In the genomic region with DNA sequence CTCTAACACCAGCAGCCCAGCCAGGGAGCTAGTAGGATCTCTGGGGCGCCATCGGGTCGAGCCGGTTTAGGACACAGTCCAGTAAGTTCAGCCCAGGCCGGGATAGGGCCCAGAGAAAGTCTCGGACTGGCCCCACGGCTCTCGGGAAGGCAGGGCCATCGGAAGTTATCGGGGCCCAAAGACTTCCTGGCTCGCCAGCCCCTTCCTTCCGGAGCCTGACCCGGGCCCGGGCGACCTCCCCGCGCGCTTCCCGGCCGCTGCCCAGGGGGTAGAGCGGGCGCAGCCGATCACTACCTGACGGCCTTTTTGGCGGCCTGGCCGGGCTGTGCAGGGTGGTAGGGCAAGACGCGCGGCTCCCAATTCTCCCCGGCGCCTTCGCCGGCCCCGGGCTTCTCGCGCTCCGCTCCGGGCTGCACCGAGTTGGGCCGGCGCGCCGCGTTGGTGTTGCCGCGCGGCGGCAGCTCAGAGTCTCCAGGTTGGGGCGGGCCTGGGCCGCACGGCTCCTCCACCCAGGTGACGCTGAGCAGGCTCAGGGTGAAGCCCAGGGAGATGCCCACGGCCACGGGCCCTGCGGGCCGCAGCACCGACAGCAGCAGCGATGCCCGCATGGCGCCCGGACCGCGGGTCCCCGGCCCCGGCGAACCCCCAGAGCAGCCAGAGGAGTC, we compare ENCODE assay signal across 8 cellular contexts. TPM values are rescaled to one million over a fixed set of nuclear protein-coding genes. Genes with fewer than 3 reads are reported as not detected.
DNase-seq lines count a peak whose midpoint lies in the region; ATAC-seq, FAIRE-seq and TF ChIP-seq lines count a peak whose summit lies in the region.

No MANE protein-coding gene starts in this region.

- 0 out of 2 replicates have a peak, but pooled peaks have one; percentile 45 for TF ChIP-seq POLR2A in K562 (conservative IDR thresholded peaks at IDR 0.05)

- peak overlapping the region; percentile 89 for H3K4me3 Mint-ChIP-seq in activated T-cell treated with anti-CD3 and anti-CD28 coated beads, Interleukin-2, amount 50 U/mL, for 4 hours
- H3K4me3 Mint-ChIP-seq in stimulated activated naive B cell treated with anti-CD40 and anti-IgM and Interleukin-4, amounts not matched to agents 10 μg/mL and 1 μg/mL and 100 μg/mL, for 72 hours, result peak overlapping the region; percentile 83 to 84

- FAIRE-seq in K562 (lab: Jason Lieb, UNC), result no peak

- peak overlapping the region; percentile 75 for H3K4me2 ChIP-seq in K562 (ENCODE audit: insufficient read depth, low read length)

- in situ Hi-C loops in K562 (cut with MboI), result loop anchor here (5.0 to 10.0 kb wide), 2 partner anchors 99 to 152 kb away; no protein-coding TSS in a partner anchor

- H3K4me1 ChIP-seq in K562 (replicated peaks in 1 of 2; ENCODE audit: control insufficient read depth in 2 of 2, insufficient read depth in 2 of 2, low read length in 2 of 2), result peaks cover 0 to 61% of the 10 kb centered on the region in 2 experiments; a peak in 3 of 5 replicates

- H3K27ac Mint-ChIP-seq in stimulated activated naive B cell treated with anti-CD40 and anti-IgM and Interleukin-4, amounts not matched to agents 10 μg/mL and 1 μg/mL and 100 μg/mL, for 72 hours, result no peak overlapping the region

- POLR2A ChIA-PET in K562 (lab: Yijun Ruan, JAX), result no interaction called here

- H3K9me3 ChIP-seq in K562 (replicated peaks; ENCODE audit: control insufficient read depth, insufficient read depth, low read depth, low read length), result no peaks in the 10 kb centered on the region

- H3K36me3 ChIP-seq in H7 (replicated peaks; ENCODE audit: control insufficient read depth, insufficient read depth, low read length) (peaks cover 10% of the 10 kb centered on the region), K562 (ENCODE audit: control insufficient read depth, insufficient read depth, low read length) (peaks cover 32% of the 10 kb centered on the region; the same call in 2 of the 3 replicates)

- H3K4me1 Mint-ChIP-seq in activated T-cell treated with anti-CD3 and anti-CD28 coated beads, Interleukin-2, amount 50 U/mL, for 4 hours (ENCODE audit: low read depth), result peaks cover 25% of the 10 kb centered on the region
- peaks cover 14 to 29% of the 10 kb centered on the region in 2 donors for H3K4me1 Mint-ChIP-seq in stimulated activated naive B cell treated with anti-CD40 and anti-IgM and Interleukin-4, amounts not matched to agents 10 μg/mL and 1 μg/mL and 100 μg/mL, for 72 hours

- ATAC-seq in activated T-cell treated with anti-CD3 and anti-CD28 coated beads, Interleukin-2, amount 50 U/mL, for 4 hours, result peak; percentile 59 to 61
- peak; percentile 78 for ATAC-seq in K562
- ATAC-seq in stimulated activated naive B cell treated with anti-CD40 and anti-IgM and Interleukin-4, amounts not matched to agents 10 μg/mL and 1 μg/mL and 100 μg/mL, for 72 hours (replicated peaks), result peak; percentile 58 to 59

- H2AFZ ChIP-seq in K562 (ENCODE audit: low read depth, low read length), result 0 out of 2 replicates have a peak overlapping the region, but pooled peaks have one; percentile 54

- TF ChIP-seq CTCF in K562 (IDR thresholded peaks at IDR 0.05 in 2 of 3, conservative IDR thresholded peaks at IDR 0.05 in 1 of 3; ENCODE audit: insufficient read depth in 2 of 3, low read depth in 1 of 3, low read length in 3 of 3), result peak in 1 of 3 experiments; percentile 5; a peak in 1 of 6 replicates

- DNase-seq in activated T-cell treated with anti-CD3 and anti-CD28 coated beads, Interleukin-2, amount 50 U/mL, for 4 hours, result no peak
- no peak for DNase-seq in activated T-cell treated with anti-CD3 and anti-CD28 coated beads, Interleukin-2, amount 50 U/mL, for 48 hours
- DNase-seq in H7 (peak; percentile 85), LHCN-M2 (ENCODE audit: low read depth) (peak; percentile 49), K562 (ENCODE audit: extremely low read depth in 1 of 4, low spot score in 3 of 4) (peak; percentile 23 to 55 (median 42)), islet precursor cell (peak; percentile 81), iPS-NIHi11 (ENCODE audit: low spot score) (no peak)
- DNase-seq in stimulated activated naive B cell treated with anti-CD40 and anti-IgM and Interleukin-4, amounts not matched to agents 10 μg/mL and 1 μg/mL and 100 μg/mL, for 72 hours, result peak; percentile 12

- intact Hi-C loops in K562 (cut with micrococcal nuclease), result loop anchor here (2.0 to 5.0 kb wide), 2 partner anchors 84 to 184 kb away; partner anchors contain the start of gene SLC4A3

- H3K9me1 ChIP-seq in K562 (ENCODE audit: control insufficient read depth, insufficient read depth, low read length), result no peaks in the 10 kb centered on the region

- no peak for TF ChIP-seq EP300 in K562 (IDR thresholded peaks at IDR 0.05; ENCODE audit: low read length)

- no peak for TF ChIP-seq RAD21 in K562 (CRISPR knock-in tag; conservative IDR thresholded peaks at IDR 0.05 in 1 of 2, IDR thresholded peaks at IDR 0.05 in 1 of 2)

- BruUV-seq in K562 (replicated peaks; lab: Mats Ljungman, UMichigan), result no TSS peak

- no peaks in the 10 kb centered on the region for H3K9me3 Mint-ChIP-seq in activated T-cell treated with anti-CD3 and anti-CD28 coated beads, Interleukin-2, amount 50 U/mL, for 4 hours
- H3K9me3 Mint-ChIP-seq in stimulated activated naive B cell treated with anti-CD40 and anti-IgM and Interleukin-4, amounts not matched to agents 10 μg/mL and 1 μg/mL and 100 μg/mL, for 72 hours, result no peaks in the 10 kb centered on the region

- H4K20me1 ChIP-seq in K562 (replicated peaks; ENCODE audit: control insufficient read depth, insufficient read depth, low read length), result peaks cover 14% of the 10 kb centered on the region; the same call in 1 of the 2 replicates

- H3K27me3 ChIP-seq in H7 (ENCODE audit: control insufficient read depth, insufficient read depth, low read length) (peaks cover 10% of the 10 kb centered on the region; the same call in 1 of the 2 replicates), K562 (ENCODE audit: control insufficient read depth in 2 of 2, insufficient read depth in 2 of 2, low read length in 2 of 2) (no peaks in the 10 kb centered on the region)

- peak overlapping the region; percentile 74 for H3K27ac ChIP-seq in K562 (ENCODE audit: extremely low read depth, low read depth, low read length)

- 0% methylated on average over 20 of the region's 66 CpGs for WGBS in K562 (ENCODE audit: insufficient coverage, low coverage, missing lambda C conversion rate)

- CTCF ChIA-PET in K562 (lab: Yijun Ruan, JAX; ENCODE audit: low intra/inter-chr PET ratio), result interaction anchor here (0.7 to 3.8 kb wide), 3 partner anchors 100 to 147 kb away, joined by 3 to 80 read pairs (median 22); no protein-coding TSS in a partner anchor

- H3K79me2 ChIP-seq in K562 (ENCODE audit: control insufficient read depth, insufficient read depth, low read length), result peaks cover 17% of the 10 kb centered on the region

- H3K27me3 Mint-ChIP-seq in activated T-cell treated with anti-CD3 and anti-CD28 coated beads, Interleukin-2, amount 50 U/mL, for 4 hours (ENCODE audit: low read depth), result no peaks in the 10 kb centered on the region
- H3K27me3 Mint-ChIP-seq in stimulated activated naive B cell treated with anti-CD40 and anti-IgM and Interleukin-4, amounts not matched to agents 10 μg/mL and 1 μg/mL and 100 μg/mL, for 72 hours, result peaks cover 55 to 86% of the 10 kb centered on the region in 2 donors

- peaks cover 15% of the 10 kb centered on the region for H3K36me3 Mint-ChIP-seq in activated T-cell treated with anti-CD3 and anti-CD28 coated beads, Interleukin-2, amount 50 U/mL, for 4 hours (ENCODE audit: insufficient read depth)
- peaks cover 21 to 34% of the 10 kb centered on the region in 2 donors for H3K36me3 Mint-ChIP-seq in stimulated activated naive B cell treated with anti-CD40 and anti-IgM and Interleukin-4, amounts not matched to agents 10 μg/mL and 1 μg/mL and 100 μg/mL, for 72 hours

- peak overlapping the region; percentile 64 to 94 for H3K9ac ChIP-seq in K562 (ENCODE audit: insufficient read depth in 1 of 2, low read depth in 2 of 2, low read length in 2 of 2)

- peak overlapping the region; percentile 85 for H3K4me3 ChIP-seq in H7 (ENCODE audit: insufficient read depth, low read depth, low read length)
- peak overlapping the region; percentile 83 for H3K4me3 ChIP-seq in K562

RNA-seq across cellular contexts. Expression of gene CHPF, which starts 0.5 kb away (rescaled TPM):
- total RNA-seq in activated T-cell treated with anti-CD3 and anti-CD28 coated beads, Interleukin-2, amount 50 U/mL, for 4 hours, result 10 to 100 TPM; 38.3 to 42.0 (median 40.3) TPM
- 104 and 113 TPM in 2 replicates for total RNA-seq in H7 (2014; rRNA removed; shearing (Covaris generic))
- total RNA-seq in LHCN-M2 (2014; rRNA removed), result 246 and 264 TPM in 2 replicates
- 100.0 TPM for polyA plus RNA-seq in LHCN-M2 (2012)
- total RNA-seq in K562 (2011; cell fraction: chromatin; rRNA removed; ENCODE audit: low replicate concordance), result 9.1 and 46.2 TPM in 2 replicates
- 74.1 and 96.4 TPM in 2 replicates for total RNA-seq in K562 (2011; cell fraction: nucleolus; rRNA removed)
- 36.0 and 36.5 TPM in 2 replicates for total RNA-seq in K562 (2011; cell fraction: nucleoplasm; rRNA removed)
- total RNA-seq in K562 (2014; rRNA removed), result 57.2 and 67.6 TPM in 2 replicates
- total RNA-seq in K562 (2014; rRNA removed; fragmentation: Illumina TruSeq; extraction: Trizol), result 1.5 and 2.0 TPM in 2 replicates
- total RNA-seq in K562 (2015; rRNA removed; fragmentation: Illumina TruSeq; extraction: Trizol), result 7.9 and 9.0 TPM in 2 replicates
- 40.1 and 41.1 TPM in 2 replicates for total RNA-seq in K562 (2021)
- 9.9 and 14.8 TPM in 2 replicates for polyA plus RNA-seq in K562 (2011; rRNA removed)
- polyA plus RNA-seq in K562 (2011; cell fraction: cytosol; rRNA removed), result 22.8 and 80.8 TPM in 2 replicates
- 25.6 and 44.2 TPM in 2 replicates for polyA plus RNA-seq in K562 (2011; cell fraction: nucleus; rRNA removed)
- polyA plus RNA-seq in K562 (2012), result 22.4 and 47.7 TPM in 2 replicates
- polyA plus RNA-seq in K562 (2014; fragmentation: Illumina TruSeq; extraction: Trizol), result 2.6 and 11.5 TPM in 2 replicates
- under 1 TPM; 0.15 to 0.35 TPM for polyA plus RNA-seq in K562 (2014; fragmentation: Nextera tagmentation; extraction: Ambion mirVana)
- polyA plus RNA-seq in K562 (2014; rRNA removed), result 31.8 and 32.1 TPM in 2 replicates
- polyA minus RNA-seq in K562 (2011; rRNA and poly(A)+ RNA removed), result 3.4 and 5.3 TPM in 2 replicates
- 25.0 and 30.2 TPM in 2 replicates for polyA minus RNA-seq in K562 (2011; cell fraction: cytosol; rRNA and poly(A)+ RNA removed)
- polyA minus RNA-seq in K562 (2011; cell fraction: nucleus; rRNA and poly(A)+ RNA removed), result 24.2 and 27.0 TPM in 2 replicates

RNA-seq across cellular contexts. Expression of gene TMEM198, which starts 0.8 kb away (rescaled TPM):
- total RNA-seq in activated T-cell treated with anti-CD3 and anti-CD28 coated beads, Interleukin-2, amount 50 U/mL, for 4 hours, result 1 to 10 TPM; 3.6 to 4.8 (median 4.3) TPM
- 2.9 and 4.2 TPM in 2 replicates for total RNA-seq in H7 (2014; rRNA removed; shearing (Covaris generic))
- total RNA-seq in LHCN-M2 (2014; rRNA removed) (4.2 and 4.4 TPM in 2 replicates), K562 (2014; rRNA removed) (1.1 and 2.5 TPM in 2 replicates), K562 (2014; rRNA removed; fragmentation: Illumina TruSeq; extraction: Trizol) (0.38 and 0.47 TPM in 2 replicates), K562 (2015; rRNA removed; fragmentation: Illumina TruSeq; extraction: Trizol) (0.98 and 1.1 TPM in 2 replicates), K562 (2021) (2.4 and 3.8 TPM in 2 replicates)
- polyA plus RNA-seq in LHCN-M2 (2012), result 2.7 TPM
- 1.3 and 5.0 TPM in 2 replicates for total RNA-seq in K562 (2011; cell fraction: chromatin; rRNA removed; ENCODE audit: low replicate concordance)
- 4.3 and 6.5 TPM in 2 replicates for total RNA-seq in K562 (2011; cell fraction: nucleolus; rRNA removed)
- total RNA-seq in K562 (2011; cell fraction: nucleoplasm; rRNA removed), result 3.1 and 3.4 TPM in 2 replicates
- polyA plus RNA-seq in K562 (2011; rRNA removed) (1.1 and 2.2 TPM in 2 replicates), K562 (2014; fragmentation: Illumina TruSeq; extraction: Trizol) (1.0 and 1.3 TPM in 2 replicates), K562 (2014; fragmentation: Nextera tagmentation; extraction: Ambion mirVana) (under 1 TPM; 0.03 TPM), K562 (2014; rRNA removed) (2.5 and 2.7 TPM in 2 replicates)
- 2.6 and 3.9 TPM in 2 replicates for polyA plus RNA-seq in K562 (2011; cell fraction: cytosol; rRNA removed)
- 19.4 and 26.1 TPM in 2 replicates for polyA plus RNA-seq in K562 (2011; cell fraction: nucleus; rRNA removed)
- polyA plus RNA-seq in K562 (2012), result 2.1 and 3.5 TPM in 2 replicates
- 0.36 and 0.81 TPM in 2 replicates for polyA minus RNA-seq in K562 (2011; rRNA and poly(A)+ RNA removed)
- polyA minus RNA-seq in K562 (2011; cell fraction: cytosol; rRNA and poly(A)+ RNA removed), result 0.95 and 1.0 TPM in 2 replicates
- 1.5 and 1.7 TPM in 2 replicates for polyA minus RNA-seq in K562 (2011; cell fraction: nucleus; rRNA and poly(A)+ RNA removed)

RNA-seq across cellular contexts. Expression of gene OBSL1, which starts 28.3 kb away (rescaled TPM):
- 1 to 10 TPM in 1 of 3 donors, under 1 TPM in 2; 0.37 to 1.1 (median 0.60) TPM for total RNA-seq in activated T-cell treated with anti-CD3 and anti-CD28 coated beads, Interleukin-2, amount 50 U/mL, for 4 hours
- total RNA-seq in H7 (2014; rRNA removed; shearing (Covaris generic)), result 155 and 158 TPM in 2 replicates
- total RNA-seq in LHCN-M2 (2014; rRNA removed), result 62.1 and 69.0 TPM in 2 replicates
- polyA plus RNA-seq in LHCN-M2 (2012), result 76.6 TPM
- total RNA-seq in K562 (2011; cell fraction: chromatin; rRNA removed; ENCODE audit: low replicate concordance), result 21.4 and 68.9 TPM in 2 replicates
- total RNA-seq in K562 (2011; cell fraction: nucleolus; rRNA removed), result 49.9 and 55.4 TPM in 2 replicates
- 22.7 and 27.9 TPM in 2 replicates for total RNA-seq in K562 (2011; cell fraction: nucleoplasm; rRNA removed)
- 14.9 and 19.2 TPM in 2 replicates for total RNA-seq in K562 (2014; rRNA removed)
- total RNA-seq in K562 (2014; rRNA removed; fragmentation: Illumina TruSeq; extraction: Trizol), result 2.5 and 3.0 TPM in 2 replicates
- total RNA-seq in K562 (2015; rRNA removed; fragmentation: Illumina TruSeq; extraction: Trizol), result 8.6 and 9.6 TPM in 2 replicates
- total RNA-seq in K562 (2021), result 24.5 and 26.6 TPM in 2 replicates
- 10.2 and 14.7 TPM in 2 replicates for polyA plus RNA-seq in K562 (2011; rRNA removed)
- polyA plus RNA-seq in K562 (2011; cell fraction: cytosol; rRNA removed), result 9.2 and 21.4 TPM in 2 replicates
- polyA plus RNA-seq in K562 (2011; cell fraction: nucleus; rRNA removed), result 91.1 and 133 TPM in 2 replicates
- polyA plus RNA-seq in K562 (2012), result 27.0 and 40.4 TPM in 2 replicates
- 6.8 and 12.6 TPM in 2 replicates for polyA plus RNA-seq in K562 (2014; fragmentation: Illumina TruSeq; extraction: Trizol)
- 1 to 10 TPM; 1.2 to 1.9 TPM for polyA plus RNA-seq in K562 (2014; fragmentation: Nextera tagmentation; extraction: Ambion mirVana)
- 19.3 and 19.8 TPM in 2 replicates for polyA plus RNA-seq in K562 (2014; rRNA removed)
- polyA minus RNA-seq in K562 (2011; rRNA and poly(A)+ RNA removed), result 6.2 and 8.2 TPM in 2 replicates
- polyA minus RNA-seq in K562 (2011; cell fraction: cytosol; rRNA and poly(A)+ RNA removed), result 14.2 and 18.7 TPM in 2 replicates
- 17.0 and 18.6 TPM in 2 replicates for polyA minus RNA-seq in K562 (2011; cell fraction: nucleus; rRNA and poly(A)+ RNA removed)

RNA-seq across cellular contexts. Expression of gene ASIC4, which starts 28.8 kb away (rescaled TPM):
- under 1 TPM in 1 of 3 donors, not detected in 2; 0.08 TPM for total RNA-seq in activated T-cell treated with anti-CD3 and anti-CD28 coated beads, Interleukin-2, amount 50 U/mL, for 4 hours
- 0.07 and 1.2 TPM in 2 replicates for total RNA-seq in H7 (2014; rRNA removed; shearing (Covaris generic))
- total RNA-seq in LHCN-M2 (2014; rRNA removed) (not detected in 2 replicates), K562 (2014; rRNA removed) (17.7 and 24.8 TPM in 2 replicates), K562 (2014; rRNA removed; fragmentation: Illumina TruSeq; extraction: Trizol) (2.3 and 3.8 TPM in 2 replicates), K562 (2015; rRNA removed; fragmentation: Illumina TruSeq; extraction: Trizol) (9.6 and 9.8 TPM in 2 replicates), K562 (2021) (13.5 and 14.7 TPM in 2 replicates)
- 0.04 TPM for polyA plus RNA-seq in LHCN-M2 (2012)
- total RNA-seq in K562 (2011; cell fraction: chromatin; rRNA removed; ENCODE audit: low replicate concordance), result 14.4 and 30.7 TPM in 2 replicates
- total RNA-seq in K562 (2011; cell fraction: nucleolus; rRNA removed), result 21.7 and 26.1 TPM in 2 replicates
- total RNA-seq in K562 (2011; cell fraction: nucleoplasm; rRNA removed), result 15.1 and 18.3 TPM in 2 replicates
- polyA plus RNA-seq in K562 (2011; rRNA removed) (2.5 and 8.6 TPM in 2 replicates), K562 (2014; fragmentation: Illumina TruSeq; extraction: Trizol) (4.8 and 5.0 TPM in 2 replicates), K562 (2014; fragmentation: Nextera tagmentation; extraction: Ambion mirVana) (under 1 TPM; 0.07 to 0.08 TPM), K562 (2014; rRNA removed) (19.0 and 19.2 TPM in 2 replicates)
- 4.7 and 5.7 TPM in 2 replicates for polyA plus RNA-seq in K562 (2011; cell fraction: cytosol; rRNA removed)
- polyA plus RNA-seq in K562 (2011; cell fraction: nucleus; rRNA removed), result 48.9 and 62.7 TPM in 2 replicates
- 15.2 and 19.8 TPM in 2 replicates for polyA plus RNA-seq in K562 (2012)
- polyA minus RNA-seq in K562 (2011; rRNA and poly(A)+ RNA removed), result 2.5 and 4.5 TPM in 2 replicates
- polyA minus RNA-seq in K562 (2011; cell fraction: cytosol; rRNA and poly(A)+ RNA removed), result 2.6 and 8.5 TPM in 2 replicates
- polyA minus RNA-seq in K562 (2011; cell fraction: nucleus; rRNA and poly(A)+ RNA removed), result 13.9 and 26.5 TPM in 2 replicates

RNA-seq across cellular contexts. Expression of gene INHA, which starts 29.0 kb away (rescaled TPM):
- total RNA-seq in activated T-cell treated with anti-CD3 and anti-CD28 coated beads, Interleukin-2, amount 50 U/mL, for 4 hours, result not detected
- total RNA-seq in H7 (2014; rRNA removed; shearing (Covaris generic)), result 1.8 and 6.5 TPM in 2 replicates
- not detected in 2 replicates for total RNA-seq in LHCN-M2 (2014; rRNA removed)
- 0.12 TPM for polyA plus RNA-seq in LHCN-M2 (2012)
- 0.56 and 0.93 TPM in 2 replicates for total RNA-seq in K562 (2011; cell fraction: chromatin; rRNA removed; ENCODE audit: low replicate concordance)
- 0.79 and 1.0 TPM in 2 replicates for total RNA-seq in K562 (2011; cell fraction: nucleolus; rRNA removed)
- 0.84 and 1.1 TPM in 2 replicates for total RNA-seq in K562 (2011; cell fraction: nucleoplasm; rRNA removed)
- total RNA-seq in K562 (2014; rRNA removed), result 1.1 and 1.3 TPM in 2 replicates
- total RNA-seq in K562 (2014; rRNA removed; fragmentation: Illumina TruSeq; extraction: Trizol), result 0.11 and 0.13 TPM in 2 replicates
- total RNA-seq in K562 (2015; rRNA removed; fragmentation: Illumina TruSeq; extraction: Trizol), result 0.40 and 0.41 TPM in 2 replicates
- 0.51 and 0.71 TPM in 2 replicates for total RNA-seq in K562 (2021)
- 0.61 and 0.72 TPM in 2 replicates for polyA plus RNA-seq in K562 (2011; rRNA removed)
- polyA plus RNA-seq in K562 (2011; cell fraction: cytosol; rRNA removed), result 1.0 and 3.8 TPM in 2 replicates
- polyA plus RNA-seq in K562 (2011; cell fraction: nucleus; rRNA removed), result 3.8 and 4.3 TPM in 2 replicates
- polyA plus RNA-seq in K562 (2012), result 0.68 and 1.8 TPM in 2 replicates
- polyA plus RNA-seq in K562 (2014; fragmentation: Illumina TruSeq; extraction: Trizol), result 0.36 and 0.61 TPM in 2 replicates
- polyA plus RNA-seq in K562 (2014; fragmentation: Nextera tagmentation; extraction: Ambion mirVana), result under 1 TPM; 0.07 TPM
- polyA plus RNA-seq in K562 (2014; rRNA removed), result 0.90 and 1.9 TPM in 2 replicates
- 0.14 and 0.15 TPM in 2 replicates for polyA minus RNA-seq in K562 (2011; rRNA and poly(A)+ RNA removed)
- polyA minus RNA-seq in K562 (2011; cell fraction: cytosol; rRNA and poly(A)+ RNA removed), result not detected in 2 replicates
- polyA minus RNA-seq in K562 (2011; cell fraction: nucleus; rRNA and poly(A)+ RNA removed), result 0.33 and 0.40 TPM in 2 replicates

Comparison
In these comparisons a context has a peak if more than half of its experiments do, and no peak if none do; other contexts are left out.
1. DNase-seq: peak in H7 (single experiment), LHCN-M2 (single experiment), K562 (4 of 4), islet precursor cell (single experiment) and stimulated activated naive B cell treated with anti-CD40 and anti-IgM and Interleukin-4, amounts not matched to agents 10 μg/mL and 1 μg/mL and 100 μg/mL, for 72 hours (single experiment); none in activated T-cell treated with anti-CD3 and anti-CD28 coated beads, Interleukin-2, amount 50 U/mL, for 4 hours (single experiment), activated T-cell treated with anti-CD3 and anti-CD28 coated beads, Interleukin-2, amount 50 U/mL, for 48 hours (0 of 2) and iPS-NIHi11 (single experiment).
2. Peak in every context shown above with its lines, with median percentiles within 50 percentile points of each other: ATAC-seq.